Comparison of ENCODE assay signal across 11 cellular contexts in the genomic region with DNA sequence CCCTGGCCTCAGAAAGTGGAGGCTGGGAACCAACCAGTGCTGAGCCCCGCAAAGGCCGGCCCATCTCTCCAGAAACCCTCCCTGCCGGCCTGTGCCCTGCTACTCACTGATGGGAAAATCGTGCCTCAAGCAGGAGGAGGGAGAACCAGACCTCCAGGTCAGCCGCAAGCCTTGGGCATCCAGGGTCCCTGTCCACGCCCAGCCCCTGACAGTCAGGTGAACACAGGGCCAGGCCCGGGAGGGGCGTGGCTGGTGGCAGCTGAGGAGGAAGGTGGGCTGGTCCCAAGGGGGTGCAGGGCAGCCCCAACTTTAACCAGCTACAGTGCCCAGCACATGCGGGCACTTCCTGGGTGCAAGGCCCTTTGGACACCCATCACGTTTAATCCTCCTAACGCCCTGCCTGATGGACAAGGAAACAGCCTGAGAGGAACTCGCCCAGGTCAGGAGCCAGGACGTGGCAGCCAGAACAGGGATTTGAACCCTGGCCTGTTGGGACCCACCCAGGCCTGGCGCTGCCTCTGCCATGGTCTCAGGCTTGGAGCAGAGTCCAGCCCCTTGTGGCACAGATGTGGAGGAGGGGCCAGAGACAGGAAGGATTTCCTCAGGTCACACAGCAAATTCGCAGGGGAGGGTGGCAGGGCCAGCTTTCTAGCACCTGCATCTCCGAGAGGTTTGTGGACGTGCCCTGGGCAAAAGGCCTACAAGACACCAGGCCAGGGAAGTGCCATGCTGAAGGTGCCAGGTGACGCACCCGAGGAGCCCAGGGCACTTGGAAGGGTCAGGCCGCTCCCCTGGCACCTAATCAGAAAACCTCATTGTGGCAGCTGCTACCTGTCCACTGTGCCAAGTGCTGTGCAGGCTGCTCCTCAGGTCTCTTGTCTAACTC. TPM values are rescaled to one million over a fixed set of nuclear protein-coding genes. Genes with fewer than 3 reads are reported as not detected.
DNase-seq lines count a peak whose midpoint lies in the region; ATAC-seq and TF ChIP-seq lines count a peak whose summit lies in the region.
"Had no signal": no experiment of that assay in that cellular context is flagged by ENCODE, and none has a peak within 500 bp of the region (broad histone marks: within the 10 kb centered on the region; RNA-seq: fewer than 3 reads in every experiment).

No MANE protein-coding gene starts in this region.

- H3K4me1 ChIP-seq in CD8-positive, alpha-beta memory T cell (ENCODE audit: insufficient read depth, low read length): peaks cover 68% of the 10 kb centered on the region
- H3K4me1 ChIP-seq in esophagus squamous epithelium (peaks cover 84 to 95% (median 88%) of the 10 kb centered on the region in 3 donors), sigmoid colon (peaks cover 0 to 93% (median 87%) of the 10 kb centered on the region in 4 donors)

- TF ChIP-seq POLR2A in esophagus squamous epithelium (IDR thresholded peaks at IDR 0.05) (no peak), sigmoid colon (IDR thresholded peaks at IDR 0.05) (no peak), GM18505 (IDR thresholded peaks at IDR 0.05; ENCODE audit: borderline replicate concordance, extremely low read depth, insufficient read depth, insufficient read length) (no peak)

- TF ChIP-seq EP300 in sigmoid colon (IDR thresholded peaks at IDR 0.05): no peak

- CTCF ChIA-PET in CD8-positive, alpha-beta memory T cell (lab: Charles Lee): interaction anchor here (0.8 to 25.9 kb wide), 6 partner anchors 11 to 94 kb away, joined by 3 to 521 read pairs (median 6); no protein-coding TSS in a partner anchor
- CTCF ChIA-PET in RWPE1 (lab: Yijun Ruan, JAX) (interaction anchor here (0.6 to 1.3 kb wide), 6 partner anchors 11 to 113 kb away, joined by 3 to 8 read pairs (median 3); no protein-coding TSS in a partner anchor), GM10248 (lab: Yijun Ruan, JAX) (interaction anchor here (1.1 to 20.8 kb wide), 8 partner anchors 14 to 94 kb away, joined by 3 to 473 read pairs (median 4); no protein-coding TSS in a partner anchor)

- 31 to 80% methylated on average over 3 to 8 of the region's 20 CpGs for WGBS in esophagus squamous epithelium, 2 donors
- 70 to 84% methylated on average over 20 of the region's 20 CpGs for WGBS in sigmoid colon, 2 donors

- no peak overlapping the region for H3K4me3 ChIP-seq in CD8-positive, alpha-beta memory T cell (ENCODE audit: low read length)
- H3K4me3 ChIP-seq in esophagus squamous epithelium (peak overlapping the region in 1 of 4 donors; percentile 9), sigmoid colon (no peak overlapping the region)
- H3K4me3 ChIP-seq: ovary, vagina had no signal

- peaks cover 38 to 92% (median 54%) of the 10 kb centered on the region in 3 donors for H3K4me1 Mint-ChIP-seq in CD8-positive, alpha-beta memory T cell

- H3K36me3 Mint-ChIP-seq in CD8-positive, alpha-beta memory T cell: peaks cover 0 to 34% (median 0%) of the 10 kb centered on the region in 3 donors

- no peaks in the 10 kb centered on the region for H3K9me3 ChIP-seq in CD8-positive, alpha-beta memory T cell (ENCODE audit: low read length)
- no peaks in the 10 kb centered on the region for H3K9me3 ChIP-seq in esophagus squamous epithelium
- H3K9me3 ChIP-seq in sigmoid colon: no peaks in the 10 kb centered on the region
- H3K9me3 ChIP-seq: ovary, vagina had no signal

- POLR2A ChIA-PET in CD8-positive, alpha-beta memory T cell (lab: Charles Lee): interaction anchor here (1.1 to 2.6 kb wide), 2 partner anchors 14 to 32 kb away, joined by 5 read pairs; no protein-coding TSS in a partner anchor
- POLR2A ChIA-PET in RWPE1 (lab: Yijun Ruan, JAX; ENCODE audit: low non-redundant PET) (interaction anchor here (1.1 kb wide), 1 partner anchor 33 kb away, joined by 5 read pairs; no protein-coding TSS in a partner anchor), GM10248 (lab: Yijun Ruan, JAX) (interaction anchor here (0.5 to 1.2 kb wide), 6 partner anchors 10 to 51 kb away, joined by 3 to 8 read pairs (median 3); no protein-coding TSS in a partner anchor)

- H3K36me3 ChIP-seq in CD8-positive, alpha-beta memory T cell (ENCODE audit: insufficient read depth, low read length): no peaks in the 10 kb centered on the region
- H3K36me3 ChIP-seq in esophagus squamous epithelium (peaks cover 0 to 18% (median 0%) of the 10 kb centered on the region in 3 donors), sigmoid colon (peaks cover 0 to 5% (median 2%) of the 10 kb centered on the region in 4 donors)
- H3K36me3 ChIP-seq: ovary, vagina had no signal

- H3K27ac Mint-ChIP-seq in CD8-positive, alpha-beta memory T cell: peak overlapping the region in 4 of 8 donors; percentile 29 to 91 (median 64)

- peak in 1 of 5 donors; percentile 1 for DNase-seq in CD8-positive, alpha-beta memory T cell
- DNase-seq in RWPE1 (ENCODE audit: low spot score) (no peak), esophagus squamous epithelium (lab: John Stamatoyannopoulos, UW) (no peak), sigmoid colon (no peak), GM10248 (ENCODE audit: extremely low spot score) (no peak)
- DNase-seq: NCI-H1694 treated with DMSO at 0.1 percent for 48 hours had no signal

- no peaks in the 10 kb centered on the region for H3K9me3 Mint-ChIP-seq in CD8-positive, alpha-beta memory T cell

- intact Hi-C loops in esophagus squamous epithelium (cut with DNase I): no loop called here
- intact Hi-C loops in sigmoid colon (cut with DNase I): no loop called here

- TF ChIP-seq CTCF in RWPE1 (conservative IDR thresholded peaks at IDR 0.05; ENCODE audit: low read depth): no peak
- TF ChIP-seq CTCF in esophagus squamous epithelium (IDR thresholded peaks at IDR 0.05): no peak
- TF ChIP-seq CTCF in sigmoid colon (IDR thresholded peaks at IDR 0.05): no peak
- no peak for TF ChIP-seq CTCF in GM10248 (IDR thresholded peaks at IDR 0.05; ENCODE audit: control extremely low read depth, extremely low read depth, low read depth, missing control alignments)

- ATAC-seq in HG03097 (IDR thresholded peaks at IDR 0.05; ENCODE audit: low FRiP score, unreplicated experiment) (no peak), HG03442 (IDR thresholded peaks at IDR 0.05; ENCODE audit: unreplicated experiment) (no peak), GM18505 (IDR thresholded peaks at IDR 0.05; ENCODE audit: unreplicated experiment) (no peak)

- peak overlapping the region; percentile 43 for H3K27ac ChIP-seq in CD8-positive, alpha-beta memory T cell (ENCODE audit: low read depth, low read length)
- H3K27ac ChIP-seq in RWPE1 (peak overlapping the region; percentile 93), esophagus squamous epithelium (peak overlapping the region; percentile 94 to 97 (median 95)), sigmoid colon (peak overlapping the region; percentile 25 to 94 (median 82))
- H3K27ac ChIP-seq: ovary had no signal

- no peaks in the 10 kb centered on the region for H3K27me3 Mint-ChIP-seq in CD8-positive, alpha-beta memory T cell

- peak overlapping the region in 1 of 7 donors; percentile 34 for H3K4me3 Mint-ChIP-seq in CD8-positive, alpha-beta memory T cell

- H3K27me3 ChIP-seq in CD8-positive, alpha-beta memory T cell (ENCODE audit: insufficient read depth, low read length, poor library complexity, severe bottlenecking): no peaks in the 10 kb centered on the region
- H3K27me3 ChIP-seq in esophagus squamous epithelium (no peaks in the 10 kb centered on the region), sigmoid colon (no peaks in the 10 kb centered on the region)
- H3K27me3 ChIP-seq: ovary, vagina had no signal

RNA-seq across cellular contexts. Expression of gene RALGDS, which starts 4.5 kb away (rescaled TPM):
- 10 to 100 TPM; 59.1 to 67.8 TPM for total RNA-seq in CD8-positive, alpha-beta memory T cell
- polyA plus RNA-seq in CD8-positive, alpha-beta memory T cell: 78.0 TPM
- total RNA-seq in esophagus squamous epithelium: 10 to 100 TPM; 53.4 to 71.1 (median 55.3) TPM
- 10 to 100 TPM; 35.2 to 52.7 (median 39.6) TPM for total RNA-seq in sigmoid colon
- 10 to 100 TPM; 27.6 to 49.7 (median 32.1) TPM for polyA plus RNA-seq in sigmoid colon

RNA-seq across cellular contexts. Expression of gene GBGT1, which starts 47.1 kb away (rescaled TPM):
- total RNA-seq in CD8-positive, alpha-beta memory T cell: 1 to 10 TPM; 1.8 to 2.6 TPM
- polyA plus RNA-seq in CD8-positive, alpha-beta memory T cell: not detected
- 1 to 10 TPM; 3.0 to 8.8 (median 3.8) TPM for total RNA-seq in esophagus squamous epithelium
- total RNA-seq in sigmoid colon: 10 to 100 TPM in 3 of 4 donors, 1 to 10 TPM in 1; 8.9 to 31.1 (median 19.2) TPM
- polyA plus RNA-seq in sigmoid colon: 1 to 10 TPM; 4.2 to 9.9 (median 5.4) TPM

RNA-seq across cellular contexts. Expression of gene CEL, which starts 54.8 kb away (rescaled TPM):
- 1 to 10 TPM; 1.1 to 1.2 TPM for total RNA-seq in CD8-positive, alpha-beta memory T cell
- not detected for polyA plus RNA-seq in CD8-positive, alpha-beta memory T cell
- 1 to 10 TPM; 1.9 to 7.6 (median 3.5) TPM for total RNA-seq in esophagus squamous epithelium
- 1 to 10 TPM in 1 of 4 donors, under 1 TPM in 1, not detected in 2; 0.36 to 1.1 TPM for total RNA-seq in sigmoid colon
- polyA plus RNA-seq in sigmoid colon: 1 to 10 TPM in 2 of 3 donors, under 1 TPM in 1; 0.46 to 4.8 (median 1.0) TPM

Comparison
In these comparisons a context has a peak if more than half of its experiments do, and no peak if none do; other contexts are left out.
1. H3K27ac ChIP-seq: peak in every context shown above with its lines; median percentile 95 in esophagus squamous epithelium; 93 in RWPE1; 82 in sigmoid colon; 43 in CD8-positive, alpha-beta memory T cell.